25 cellular contexts compared by ENCODE assay signal in the genomic region with DNA sequence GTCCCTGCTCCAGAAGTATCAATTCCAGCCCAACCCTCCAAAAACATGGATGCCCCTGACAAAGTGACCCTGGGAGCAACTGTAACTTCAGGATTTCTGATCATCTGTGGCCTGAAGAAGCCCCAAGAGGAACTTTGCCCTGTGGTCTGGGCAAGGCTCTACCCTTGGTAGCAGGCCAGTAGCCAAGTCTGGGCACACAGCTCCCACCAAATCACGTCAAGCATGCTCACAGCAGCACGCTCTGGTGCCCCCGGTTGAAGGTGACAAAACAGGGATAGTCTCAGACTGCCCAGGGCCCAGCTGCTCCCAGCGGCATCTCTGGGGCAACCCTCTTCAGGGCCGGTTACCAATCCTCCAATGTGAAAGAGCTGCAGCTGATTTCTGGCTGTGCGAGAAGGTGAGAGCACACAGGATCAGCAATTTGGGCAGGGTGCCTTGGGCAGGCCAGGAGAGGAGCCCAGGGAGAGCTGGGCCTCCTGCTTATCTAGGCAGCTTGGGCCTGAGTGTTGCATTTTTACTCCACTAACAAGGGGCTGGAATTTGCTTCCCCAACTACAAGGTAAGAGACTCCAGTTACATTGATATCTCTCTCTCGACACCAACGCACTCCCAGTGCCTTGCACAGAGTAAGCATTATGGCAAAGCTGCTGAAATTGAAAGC.
"Had no signal": no experiment of that assay in that cellular context is flagged by ENCODE, and none has a peak within 500 bp of the region (broad histone marks: within the 10 kb centered on the region; RNA-seq: fewer than 3 reads in every experiment).

No MANE protein-coding gene starts in this region.

- ATAC-seq: activated naive CD4-positive, alpha-beta T cell treated with anti-CD3 and anti-CD28 coated beads, Interleukin-2, amount 50 U/mL, for 72 hours; foreskin keratinocyte; left lung; stimulated activated effector memory CD8-positive, alpha-beta T cell treated with anti-CD3 and anti-CD28 coated beads, Interleukin-12 subunit alpha, Interleukin-12 subunit beta, amount 100 ng/mL, for 72 hours had no signal

- H3K4me3 ChIP-seq: esophagus muscularis mucosa, heart right ventricle, left lung, sigmoid colon, stomach, suprapubic skin, transverse colon had no signal

- DNase-seq: activated CD4-positive, alpha-beta T cell treated with anti-CD3 and anti-CD28 coated beads for 4 hours; activated CD4-positive, alpha-beta T cell treated with anti-CD3 and anti-CD28 coated beads, Interleukin-2, amount 50 U/mL, for 48 hours; activated CD8-positive, alpha-beta memory T cell treated with anti-CD3 and anti-CD28 coated beads, Interleukin-2, amount 50 U/mL, for 48 hours; activated naive CD4-positive, alpha-beta T cell; activated T-cell treated with anti-CD3 and anti-CD28 coated beads, Interleukin-2, amount 50 U/mL, for 24 hours; effector CD4-positive, alpha-beta T cell; foreskin keratinocyte; heart right ventricle; left lung; naive B cell; nephron progenitor cell; sigmoid colon; small intestine; stimulated activated CD4-positive, alpha-beta T cell treated with anti-CD3 and anti-CD28 coated beads, Interleukin-4, amount 100 ng/mL, for 24 hours; stomach; transverse colon had no signal

- H3K4me3 Mint-ChIP-seq: activated T-cell treated with anti-CD3 and anti-CD28 coated beads, Interleukin-2, amount 50 U/mL, for 24 hours; dendritic cell treated with granulocyte-macrophage colony-stimulating factor and Interleukin-4, amounts not matched to agents 40 ng/mL and 50 ng/mL, for 4 days; naive B cell; nephron progenitor cell; stimulated activated effector memory CD8-positive, alpha-beta T cell treated with anti-CD3 and anti-CD28 coated beads, Interleukin-12 subunit alpha, Interleukin-12 subunit beta, amount 100 ng/mL, for 72 hours had no signal

- H3K27ac Mint-ChIP-seq: activated naive CD4-positive, alpha-beta T cell treated with anti-CD3 and anti-CD28 coated beads, Interleukin-2, amount 50 U/mL, for 72 hours; activated T-cell treated with anti-CD3 and anti-CD28 coated beads, Interleukin-2, amount 50 U/mL, for 24 hours; dendritic cell treated with granulocyte-macrophage colony-stimulating factor and Interleukin-4, amounts not matched to agents 40 ng/mL and 50 ng/mL, for 4 days; naive B cell; nephron progenitor cell; stimulated activated effector memory CD8-positive, alpha-beta T cell treated with anti-CD3 and anti-CD28 coated beads, Interleukin-12 subunit alpha, Interleukin-12 subunit beta, amount 100 ng/mL, for 72 hours had no signal

- H3K9me3 Mint-ChIP-seq: activated naive CD4-positive, alpha-beta T cell treated with anti-CD3 and anti-CD28 coated beads, Interleukin-2, amount 50 U/mL, for 72 hours; activated T-cell treated with anti-CD3 and anti-CD28 coated beads, Interleukin-2, amount 50 U/mL, for 24 hours; dendritic cell treated with granulocyte-macrophage colony-stimulating factor and Interleukin-4, amounts not matched to agents 40 ng/mL and 50 ng/mL, for 4 days; stimulated activated effector memory CD8-positive, alpha-beta T cell treated with anti-CD3 and anti-CD28 coated beads, Interleukin-12 subunit alpha, Interleukin-12 subunit beta, amount 100 ng/mL, for 72 hours had no signal

- H3K27ac ChIP-seq: esophagus muscularis mucosa, foreskin keratinocyte, left lung, neutrophil, sigmoid colon, stomach, suprapubic skin, transverse colon, VCaP had no signal

- FAIRE-seq: bronchial epithelial cell, small intestine, TTC549 had no signal

- H3K36me3 ChIP-seq: esophagus muscularis mucosa, heart right ventricle, left lung, neutrophil, sigmoid colon, stomach, suprapubic skin, transverse colon had no signal

- H3K9me3 ChIP-seq: esophagus muscularis mucosa, left lung, neutrophil, sigmoid colon, suprapubic skin, transverse colon had no signal

- H3K36me3 Mint-ChIP-seq: activated naive CD4-positive, alpha-beta T cell treated with anti-CD3 and anti-CD28 coated beads, Interleukin-2, amount 50 U/mL, for 72 hours; naive B cell; stimulated activated effector memory CD8-positive, alpha-beta T cell treated with anti-CD3 and anti-CD28 coated beads, Interleukin-12 subunit alpha, Interleukin-12 subunit beta, amount 100 ng/mL, for 72 hours had no signal

- H3K27me3 ChIP-seq: esophagus muscularis mucosa, foreskin keratinocyte, left lung, neutrophil, sigmoid colon, stomach, suprapubic skin, transverse colon had no signal

- H3K4me1 Mint-ChIP-seq: naive B cell; stimulated activated effector memory CD8-positive, alpha-beta T cell treated with anti-CD3 and anti-CD28 coated beads, Interleukin-12 subunit alpha, Interleukin-12 subunit beta, amount 100 ng/mL, for 72 hours had no signal

- H3K4me1 ChIP-seq: foreskin keratinocyte, left lung, sigmoid colon, stomach, suprapubic skin, transverse colon had no signal
